13 cellular contexts compared by ENCODE assay signal in genomic region chr2:234437642-234438321, GRCh38. TPM values are rescaled to one million over a fixed set of nuclear protein-coding genes. Genes with fewer than 3 reads are reported as not detected.
DNase-seq lines count a peak whose midpoint lies in the region; ATAC-seq and FAIRE-seq lines count a peak whose summit lies in the region.
"Had no signal": no experiment of that assay in that cellular context is flagged by ENCODE, and none has a peak within 500 bp of the region (broad histone marks: within the 10 kb centered on the region; RNA-seq: fewer than 3 reads in every experiment).

No MANE protein-coding gene starts in this region.

- no peak for FAIRE-seq in small intestine (lab: Jason Lieb, UNC)
- FAIRE-seq: GM12878 had no signal

- peaks cover 59% of the 10 kb centered on the region for H3K4me1 Mint-ChIP-seq in activated naive CD8-positive, alpha-beta T cell treated with anti-CD3 and anti-CD28 coated beads, Interleukin-2, amount 50 U/mL, for 24 hours
- peaks cover 12% of the 10 kb centered on the region for H3K4me1 Mint-ChIP-seq in activated T-helper 17 cell treated with anti-CD3 and anti-CD28 coated beads, Interleukin-2, amount 50 U/mL, for 72 hours

- WGBS in small intestine, 3 donors: 66 to 73% (median 67%) methylated on average over 11 of the region's 11 CpGs

- H3K4me1 ChIP-seq in small intestine (ENCODE audit: control insufficient read depth in 2 of 2, insufficient read depth in 1 of 2, low read depth in 1 of 2, low read length in 1 of 2): no peaks in the 10 kb centered on the region
- H3K4me1 ChIP-seq: body of pancreas had no signal

- H3K27ac Mint-ChIP-seq in activated naive CD8-positive, alpha-beta T cell treated with anti-CD3 and anti-CD28 coated beads, Interleukin-2, amount 50 U/mL, for 24 hours: no peak overlapping the region
- no peak overlapping the region for H3K27ac Mint-ChIP-seq in activated T-helper 17 cell treated with anti-CD3 and anti-CD28 coated beads, Interleukin-2, amount 50 U/mL, for 72 hours

- no peak overlapping the region for H3K4me3 ChIP-seq in small intestine (ENCODE audit: low read depth in 1 of 2, low read length in 2 of 2)
- H3K4me3 ChIP-seq: body of pancreas, esophagus muscularis mucosa, GM12878 had no signal

- peak; percentile 40 for ATAC-seq in activated naive CD8-positive, alpha-beta T cell treated with anti-CD3 and anti-CD28 coated beads, Interleukin-2, amount 50 U/mL, for 24 hours
- ATAC-seq in activated T-helper 17 cell treated with anti-CD3 and anti-CD28 coated beads, Interleukin-2, amount 50 U/mL, for 72 hours (replicated peaks): no peak
- ATAC-seq: body of pancreas, GM12878 had no signal

- no peaks in the 10 kb centered on the region for H3K36me3 ChIP-seq in small intestine (ENCODE audit: control insufficient read depth in 2 of 2, insufficient read depth in 2 of 2, low read length in 2 of 2)
- H3K36me3 ChIP-seq: esophagus muscularis mucosa had no signal

- no peaks in the 10 kb centered on the region for H3K9me3 ChIP-seq in small intestine (ENCODE audit: control insufficient read depth, low read depth)
- H3K9me3 ChIP-seq: body of pancreas, esophagus muscularis mucosa had no signal

- DNase-seq in COR-L47 (lab: John Stamatoyannopoulos, UW) (peak; percentile 58), NCI-H2029 (lab: John Stamatoyannopoulos, UW) (peak; percentile 87), midbrain (lab: John Stamatoyannopoulos, UW) (peak; percentile 51), small intestine (no peak), cortex of kidney (lab: John Stamatoyannopoulos, UW) (no peak), OCI-M1 (lab: John Stamatoyannopoulos, UW) (no peak)
- DNase-seq in activated naive CD8-positive, alpha-beta T cell treated with anti-CD3 and anti-CD28 coated beads, Interleukin-2, amount 50 U/mL, for 24 hours: no peak
- DNase-seq: activated T-cell treated with anti-CD3 and anti-CD28 coated beads, Interleukin-2, amount 50 U/mL, for 1 hour; body of pancreas; Calu3 had no signal

- H3K36me3 Mint-ChIP-seq in activated naive CD8-positive, alpha-beta T cell treated with anti-CD3 and anti-CD28 coated beads, Interleukin-2, amount 50 U/mL, for 24 hours (ENCODE audit: low read depth): no peaks in the 10 kb centered on the region
- no peaks in the 10 kb centered on the region for H3K36me3 Mint-ChIP-seq in activated T-helper 17 cell treated with anti-CD3 and anti-CD28 coated beads, Interleukin-2, amount 50 U/mL, for 72 hours (ENCODE audit: low read depth)

- no peak overlapping the region for H3K4me3 Mint-ChIP-seq in activated naive CD8-positive, alpha-beta T cell treated with anti-CD3 and anti-CD28 coated beads, Interleukin-2, amount 50 U/mL, for 24 hours
- no peak overlapping the region for H3K4me3 Mint-ChIP-seq in activated T-helper 17 cell treated with anti-CD3 and anti-CD28 coated beads, Interleukin-2, amount 50 U/mL, for 72 hours

- H3K27me3 ChIP-seq in small intestine (ENCODE audit: control insufficient read depth in 2 of 2, insufficient read depth in 2 of 2, low read length in 2 of 2): no peaks in the 10 kb centered on the region
- H3K27me3 ChIP-seq: body of pancreas, esophagus muscularis mucosa had no signal

- H3K27ac ChIP-seq in small intestine (ENCODE audit: low read depth in 1 of 2, low read length in 1 of 2): no peak overlapping the region
- H3K27ac ChIP-seq: body of pancreas, esophagus muscularis mucosa had no signal

- no peaks in the 10 kb centered on the region for H3K27me3 Mint-ChIP-seq in activated naive CD8-positive, alpha-beta T cell treated with anti-CD3 and anti-CD28 coated beads, Interleukin-2, amount 50 U/mL, for 24 hours
- no peaks in the 10 kb centered on the region for H3K27me3 Mint-ChIP-seq in activated T-helper 17 cell treated with anti-CD3 and anti-CD28 coated beads, Interleukin-2, amount 50 U/mL, for 72 hours

- no peaks in the 10 kb centered on the region for H3K9me3 Mint-ChIP-seq in activated naive CD8-positive, alpha-beta T cell treated with anti-CD3 and anti-CD28 coated beads, Interleukin-2, amount 50 U/mL, for 24 hours
- H3K9me3 Mint-ChIP-seq in activated T-helper 17 cell treated with anti-CD3 and anti-CD28 coated beads, Interleukin-2, amount 50 U/mL, for 72 hours: no peaks in the 10 kb centered on the region

RNA-seq across cellular contexts. Expression of gene ARL4C, which starts 59.1 kb away (rescaled TPM):
- total RNA-seq in activated T-helper 17 cell treated with anti-CD3 and anti-CD28 coated beads, Interleukin-2, amount 50 U/mL, for 72 hours: 100 to 1,000 TPM in 1 of 2 donors, 10 to 100 TPM in 1; 43.4 to 118 TPM
- 1 to 10 TPM; 1.3 to 6.3 (median 4.3) TPM for polyA plus RNA-seq in small intestine

Comparison
In these comparisons a context has a peak if more than half of its experiments do, and no peak if none do; other contexts are left out.
1. DNase-seq: peak in COR-L47 (single experiment), NCI-H2029 (single experiment) and midbrain (single experiment); none in activated naive CD8-positive, alpha-beta T cell treated with anti-CD3 and anti-CD28 coated beads, Interleukin-2, amount 50 U/mL, for 24 hours (single experiment), small intestine (single experiment), cortex of kidney (single experiment) and OCI-M1 (single experiment).